ENCODE assay signal across 24 cellular contexts in the genomic region with DNA sequence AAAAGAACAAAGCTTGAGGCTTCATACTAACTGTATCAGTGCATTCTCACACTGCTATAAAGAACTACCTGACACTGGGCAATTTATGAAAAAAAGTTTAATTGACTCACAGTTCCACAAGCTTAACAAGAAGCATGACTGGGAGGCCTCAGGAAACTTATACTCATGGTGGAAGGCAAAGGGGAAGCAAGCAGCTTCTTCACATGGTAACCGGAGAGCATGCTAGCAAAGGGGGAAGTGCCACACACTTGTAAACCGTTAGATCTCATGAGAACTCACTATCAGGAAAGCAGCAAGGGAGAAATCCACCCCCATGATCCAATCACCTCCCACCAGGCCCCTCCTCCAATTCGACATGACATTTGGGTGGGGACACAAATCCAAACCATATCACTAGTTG. TPM values are rescaled to one million over a fixed set of nuclear protein-coding genes. Genes with fewer than 3 reads are reported as not detected.
"Had no signal": no experiment of that assay in that cellular context is flagged by ENCODE, and none has a peak within 500 bp of the region (broad histone marks: within the 10 kb centered on the region; RNA-seq: fewer than 3 reads in every experiment).

No MANE protein-coding gene starts in this region.

- H3K27me3 Mint-ChIP-seq: activated naive CD4-positive, alpha-beta T cell treated with anti-CD3 and anti-CD28 coated beads, Interleukin-2, amount 50 U/mL, for 24 hours had no signal

- H3K27ac ChIP-seq: ascending aorta, breast epithelium, lower lobe of right lung, ovary, psoas muscle, skin epidermis, tibial nerve had no signal

- H3K4me1 Mint-ChIP-seq: activated CD4-positive, alpha-beta T cell treated with anti-CD3 and anti-CD28 coated beads, Interleukin-2, amount 10 ng/mL, durations not matched to agents 7 days and 5 days; activated naive CD4-positive, alpha-beta T cell treated with anti-CD3 and anti-CD28 coated beads, Interleukin-2, amount 50 U/mL, for 24 hours; natural killer cell had no signal

- H3K27ac Mint-ChIP-seq: activated CD4-positive, alpha-beta T cell treated with anti-CD3 and anti-CD28 coated beads, Interleukin-2, amount 10 ng/mL, durations not matched to agents 7 days and 5 days; activated naive CD4-positive, alpha-beta T cell treated with anti-CD3 and anti-CD28 coated beads, Interleukin-2, amount 50 U/mL, for 24 hours; natural killer cell; stimulated activated naive CD8-positive, alpha-beta T cell treated with anti-CD3 and anti-CD28 coated beads, Interleukin-15, Interleukin-2, amounts not matched to agents 100 ng/mL and 50 ng/mL, for 24 hours had no signal

- ATAC-seq: activated CD4-positive, CD25-positive, alpha-beta regulatory T cell treated with anti-CD3 and anti-CD28 coated beads, Interleukin-2, amount 50 U/mL, for 24 hours; lower lobe of right lung; natural killer cell; psoas muscle; right cardiac atrium had no signal

- H3K27me3 ChIP-seq: ascending aorta, breast epithelium, ovary, tibial nerve had no signal

- H3K4me1 ChIP-seq: ascending aorta, breast epithelium, lower lobe of right lung, psoas muscle, tibial nerve had no signal

- H3K4me3 Mint-ChIP-seq: activated CD4-positive, alpha-beta T cell treated with anti-CD3 and anti-CD28 coated beads, Interleukin-2, amount 10 ng/mL, durations not matched to agents 7 days and 5 days; activated naive CD4-positive, alpha-beta T cell treated with anti-CD3 and anti-CD28 coated beads, Interleukin-2, amount 50 U/mL, for 24 hours; natural killer cell; stimulated activated naive CD8-positive, alpha-beta T cell treated with anti-CD3 and anti-CD28 coated beads, Interleukin-15, Interleukin-2, amounts not matched to agents 100 ng/mL and 50 ng/mL, for 24 hours had no signal

- H3K4me3 ChIP-seq: ascending aorta, breast epithelium, lower lobe of right lung, ovary, psoas muscle, skin epidermis, tibial nerve had no signal

- H3K36me3 ChIP-seq: ascending aorta, breast epithelium, lower lobe of right lung, ovary, tibial nerve had no signal

- DNase-seq: activated CD4-positive, alpha-beta T cell treated with anti-CD3 and anti-CD28 coated beads, Interleukin-2, amount 10 ng/mL, durations not matched to agents 7 days and 5 days; activated CD8-positive, alpha-beta memory T cell treated with anti-CD3 and anti-CD28 coated beads, Interleukin-2, amount 50 U/mL, for 4 hours; activated effector memory CD4-positive, alpha-beta T cell treated with anti-CD3 and anti-CD28 coated beads, Interleukin-2, amount 50 U/mL, for 16 hours; activated T-cell treated with anti-CD3 and anti-CD28 coated beads, Interleukin-2, amount 50 U/mL, for 48 hours; cerebellar nuclear complex; cortex of kidney; erythroblast; foreskin melanocyte; glutamatergic neuron; lower lobe of right lung; natural killer cell; ovary; psoas muscle; right cardiac atrium; stimulated activated CD4-positive, alpha-beta T cell treated with anti-CD3 and anti-CD28 coated beads, Interleukin-15, amount 100 ng/mL, for 24 hours; stimulated activated CD4-positive, alpha-beta T cell treated with anti-CD3 and anti-CD28 coated beads, Interleukin-2, amount 100 ng/mL, for 48 hours had no signal

RNA-seq across cellular contexts. Expression of gene CTRB2, which starts 25.3 kb away (rescaled TPM):
- total RNA-seq: activated CD4-positive, alpha-beta T cell treated with anti-CD3 and anti-CD28 coated beads, Interleukin-2, amount 10 ng/mL, durations not matched to agents 7 days and 5 days; ascending aorta; breast epithelium; natural killer cell had no signal
- polyA plus RNA-seq: keratinocyte had no signal

RNA-seq across cellular contexts. Expression of gene CTRB1, which starts 37.2 kb away (rescaled TPM):
- total RNA-seq: activated CD4-positive, alpha-beta T cell treated with anti-CD3 and anti-CD28 coated beads, Interleukin-2, amount 10 ng/mL, durations not matched to agents 7 days and 5 days; ascending aorta; breast epithelium; lower lobe of right lung; natural killer cell had no signal
- polyA plus RNA-seq: keratinocyte, ovary had no signal
